10 cellular contexts compared by ENCODE assay signal in the genomic region with DNA sequence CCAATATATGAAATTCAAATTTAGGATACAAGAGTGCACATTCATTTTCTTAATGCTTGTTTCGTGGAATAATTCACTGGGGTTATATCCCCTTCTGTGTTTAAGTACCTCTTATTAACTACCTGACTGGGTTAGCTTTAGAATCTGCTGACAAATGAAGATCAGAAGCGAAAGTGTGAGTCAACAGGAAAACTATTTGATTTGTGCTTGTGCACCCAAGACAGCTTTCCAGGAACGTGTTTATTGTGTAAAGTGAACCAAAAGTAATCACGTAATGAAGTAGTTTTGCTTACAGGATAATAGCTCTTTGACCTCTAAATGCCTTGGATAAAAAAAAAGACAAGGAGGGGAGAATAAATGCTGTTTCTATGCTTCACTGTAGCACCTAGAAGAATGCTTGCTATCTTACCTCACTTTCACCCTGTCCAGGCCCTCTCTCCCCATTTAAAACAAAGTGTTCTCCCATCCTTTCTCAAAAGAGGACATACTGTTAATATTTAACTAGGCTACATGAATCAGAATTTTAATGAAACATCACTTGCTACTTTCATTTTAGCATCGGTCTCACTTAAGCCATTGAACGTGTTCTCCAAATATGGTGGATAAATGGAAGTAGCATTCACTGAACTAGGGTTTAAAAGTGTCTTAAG.
DNase-seq lines count a peak whose midpoint lies in the region; ATAC-seq and TF ChIP-seq lines count a peak whose summit lies in the region.
"Had no signal": no experiment of that assay in that cellular context is flagged by ENCODE, and none has a peak within 500 bp of the region (broad histone marks: within the 10 kb centered on the region; RNA-seq: fewer than 3 reads in every experiment).

No MANE protein-coding gene starts in this region.

- intact Hi-C loops in CD14-positive monocyte (cut with micrococcal nuclease) = no loop called here

- H3K9me3 ChIP-seq in SJCRH30 (replicated peaks) = no peaks in the 10 kb centered on the region
- no peaks in the 10 kb centered on the region for H3K9me3 ChIP-seq in effector memory CD4-positive, alpha-beta T cell (ENCODE audit: control insufficient read depth, low read length)

- no peak overlapping the region; the same call in 1 of the 2 replicates for H3K4me3 ChIP-seq in LNCaP clone FGC (ENCODE audit: low read depth, low read length)
- no peak overlapping the region for H3K4me3 ChIP-seq in SJCRH30
- no peak overlapping the region for H3K4me3 ChIP-seq in effector memory CD4-positive, alpha-beta T cell (ENCODE audit: insufficient read depth, low read depth, low read length, poor library complexity, severe bottlenecking)
- H3K4me3 ChIP-seq: coronary artery had no signal

- no peaks in the 10 kb centered on the region for H3K9me3 Mint-ChIP-seq in CD14-positive monocyte

- peaks cover 0 to 3% (median 0%) of the 10 kb centered on the region in 3 donors for H3K27me3 Mint-ChIP-seq in CD14-positive monocyte (ENCODE audit: low read depth in 3 of 3)

- peak; percentile 57 for ATAC-seq in GM21381 (IDR thresholded peaks at IDR 0.05; ENCODE audit: unreplicated experiment)

- no peaks in the 10 kb centered on the region for H3K4me1 ChIP-seq in SJCRH30
- no peaks in the 10 kb centered on the region for H3K4me1 ChIP-seq in effector memory CD4-positive, alpha-beta T cell (ENCODE audit: control insufficient read depth, insufficient read depth, low read length, poor library complexity, severe bottlenecking)

- H3K27ac ChIP-seq in SJCRH30 = no peak overlapping the region
- no peak overlapping the region for H3K27ac ChIP-seq in effector memory CD4-positive, alpha-beta T cell (ENCODE audit: insufficient read depth, low read length, poor library complexity, severe bottlenecking)
- H3K27ac ChIP-seq: coronary artery had no signal

- H3K36me3 ChIP-seq in SJCRH30 = no peaks in the 10 kb centered on the region
- H3K36me3 ChIP-seq in effector memory CD4-positive, alpha-beta T cell (ENCODE audit: control insufficient read depth, insufficient read depth, low read length) = no peaks in the 10 kb centered on the region

- H3K4me1 Mint-ChIP-seq in CD14-positive monocyte = peaks cover 3% of the 10 kb centered on the region

- peak; percentile 7 for DNase-seq in GM03348 (ENCODE audit: low spot score)
- peak; percentile 37 for DNase-seq in LNCaP clone FGC (ENCODE audit: low read depth)
- DNase-seq in hepatic stellate cell (ENCODE audit: low spot score) = peak; percentile 1
- DNase-seq in CD14-positive monocyte (ENCODE audit: low spot score) = no peak
- DNase-seq in SJCRH30 = no peak
- DNase-seq in effector memory CD4-positive, alpha-beta T cell = no peak
- no peak for DNase-seq in NCI-H187 treated with DMSO at 0.1 percent for 48 hours (lab: John Stamatoyannopoulos, UW)
- DNase-seq: activated CD4-positive, alpha-beta T cell treated with anti-CD3 and anti-CD28 coated beads, Interleukin-2, amount 50 U/mL, for 48 hours had no signal

- TF ChIP-seq CTCF in LNCaP clone FGC (IDR thresholded peaks at IDR 0.05; ENCODE audit: control insufficient read depth, extremely low read depth, insufficient read depth) = no peak
- TF ChIP-seq CTCF in CD14-positive monocyte (IDR thresholded peaks at IDR 0.05) = no peak

- no peak overlapping the region for H3K4me3 Mint-ChIP-seq in CD14-positive monocyte

- H3K36me3 Mint-ChIP-seq in CD14-positive monocyte = no peaks in the 10 kb centered on the region

- H3K27ac Mint-ChIP-seq in CD14-positive monocyte = no peak overlapping the region

- no peaks in the 10 kb centered on the region for H3K27me3 ChIP-seq in SJCRH30
- no peaks in the 10 kb centered on the region for H3K27me3 ChIP-seq in effector memory CD4-positive, alpha-beta T cell (replicated peaks; ENCODE audit: control insufficient read depth, insufficient read depth, low read length, poor library complexity, severe bottlenecking)

Comparison
In these comparisons a context has a peak if more than half of its experiments do, and no peak if none do; other contexts are left out.
1. DNase-seq: peak in GM03348 (single experiment), LNCaP clone FGC (single experiment) and hepatic stellate cell (single experiment); none in CD14-positive monocyte (single experiment), SJCRH30 (0 of 2), effector memory CD4-positive, alpha-beta T cell (0 of 3) and NCI-H187 treated with DMSO at 0.1 percent for 48 hours (single experiment).